Comparison of ENCODE assay signal across 17 cellular contexts in genomic region chr3:177356113-177356512, GRCh38.
DNase-seq lines count a peak whose midpoint lies in the region; ATAC-seq and TF ChIP-seq lines count a peak whose summit lies in the region.
"Had no signal": no experiment of that assay in that cellular context is flagged by ENCODE, and none has a peak within 500 bp of the region (broad histone marks: within the 10 kb centered on the region; RNA-seq: fewer than 3 reads in every experiment).

No MANE protein-coding gene starts in this region.

- H3K27me3 ChIP-seq in mesendoderm (ENCODE audit: insufficient read depth, low read length, poor library complexity) (no peaks in the 10 kb centered on the region), thoracic aorta (replicated peaks; ENCODE audit: insufficient read depth) (no peaks in the 10 kb centered on the region)
- H3K27me3 ChIP-seq: MG63 had no signal

- TF ChIP-seq CTCF in thoracic aorta (IDR thresholded peaks at IDR 0.05), result no peak

- peak overlapping the region; percentile 47 for H2BK120ac ChIP-seq in mesendoderm (ENCODE audit: low read depth, low read length)

- H2BK15ac ChIP-seq in mesendoderm (replicated peaks; ENCODE audit: low read depth), result no peak overlapping the region

- H3K4me1 ChIP-seq in mesendoderm (ENCODE audit: control insufficient read depth, low read depth, low read length), result peaks cover 26% of the 10 kb centered on the region
- H3K4me1 ChIP-seq in thoracic aorta (ENCODE audit: control insufficient read depth in 1 of 2, low read depth in 2 of 2), result peaks cover 28 to 61% of the 10 kb centered on the region in 2 donors

- H3K4me2 ChIP-seq in mesendoderm (ENCODE audit: low read length), result no peak overlapping the region

- H3K4me3 ChIP-seq in mesendoderm (ENCODE audit: low read length) (no peak overlapping the region), thoracic aorta (no peak overlapping the region)
- H3K4me3 ChIP-seq: MG63 had no signal

- H3K27me3 Mint-ChIP-seq in activated CD4-positive, alpha-beta memory T cell treated with anti-CD3 and anti-CD28 coated beads for 36 hours, result no peaks in the 10 kb centered on the region
- H3K27me3 Mint-ChIP-seq in activated CD4-positive, alpha-beta memory T cell treated with anti-CD3 and anti-CD28 coated beads, Interleukin-2, amount 10 ng/mL, durations not matched to agents 7 days and 5 days, result no peaks in the 10 kb centered on the region
- no peaks in the 10 kb centered on the region for H3K27me3 Mint-ChIP-seq in activated naive CD8-positive, alpha-beta T cell

- POLR2A ChIA-PET in activated CD4-positive, alpha-beta memory T cell treated with anti-CD3 and anti-CD28 coated beads for 36 hours (lab: Charles Lee), result no interaction called here
- POLR2A ChIA-PET in activated CD4-positive, alpha-beta memory T cell treated with anti-CD3 and anti-CD28 coated beads, Interleukin-2, amount 10 ng/mL, durations not matched to agents 7 days and 5 days (lab: Charles Lee), result interaction anchor here (1.4 to 8.8 kb wide), 3 partner anchors 10 to 158 kb away, joined by 3 to 374 read pairs (median 36); partner anchors contain the start of gene TBL1XR1

- no peak overlapping the region for H4K5ac ChIP-seq in mesendoderm (ENCODE audit: low read length)

- H3K36me3 ChIP-seq in mesendoderm (ENCODE audit: control insufficient read depth, insufficient read depth, low read length) (no peaks in the 10 kb centered on the region), thoracic aorta (no peaks in the 10 kb centered on the region)
- H3K36me3 ChIP-seq: MG63, WERI-Rb-1 had no signal

- no CpG with 5 or more reads among the region's 3 CpGs for WGBS in mesendoderm (ENCODE audit: extremely low coverage, insufficient coverage, low lambda C conversion rate)

- H3K4ac ChIP-seq in mesendoderm (ENCODE audit: low read depth, low read length), result peak overlapping the region; percentile 62

- H4K8ac ChIP-seq in mesendoderm (ENCODE audit: low read depth, low read length), result no peak overlapping the region

- peak overlapping the region; percentile 70 for H2AK5ac ChIP-seq in mesendoderm (ENCODE audit: low read length)

- H3K27ac ChIP-seq in mesendoderm (ENCODE audit: low read depth, low read length) (peak overlapping the region; percentile 99), thoracic aorta (peak overlapping the region; percentile 24 to 88)
- H3K27ac ChIP-seq: WERI-Rb-1 had no signal

- H2BK5ac ChIP-seq in mesendoderm (ENCODE audit: low read length), result peak overlapping the region; percentile 93

- H3K79me2 ChIP-seq in mesendoderm (ENCODE audit: control insufficient read depth, insufficient read depth, low read length), result no peaks in the 10 kb centered on the region

- no peaks in the 10 kb centered on the region for H3K9me3 Mint-ChIP-seq in activated CD4-positive, alpha-beta memory T cell treated with anti-CD3 and anti-CD28 coated beads for 36 hours
- no peaks in the 10 kb centered on the region for H3K9me3 Mint-ChIP-seq in activated CD4-positive, alpha-beta memory T cell treated with anti-CD3 and anti-CD28 coated beads, Interleukin-2, amount 10 ng/mL, durations not matched to agents 7 days and 5 days
- no peaks in the 10 kb centered on the region for H3K9me3 Mint-ChIP-seq in activated naive CD8-positive, alpha-beta T cell (ENCODE audit: low read depth)

- H3K79me1 ChIP-seq in mesendoderm (ENCODE audit: low read length), result no peaks in the 10 kb centered on the region

- H3K56ac ChIP-seq in mesendoderm (ENCODE audit: low read length), result peak overlapping the region; percentile 65

- ATAC-seq in thoracic aorta (ENCODE audit: insufficient number of reproducible peaks, low FRiP score, low read depth), result no peak
- ATAC-seq: right cardiac atrium had no signal

- CTCF ChIA-PET in activated CD4-positive, alpha-beta memory T cell treated with anti-CD3 and anti-CD28 coated beads for 36 hours (lab: Charles Lee), result no interaction called here
- CTCF ChIA-PET in activated CD4-positive, alpha-beta memory T cell treated with anti-CD3 and anti-CD28 coated beads, Interleukin-2, amount 10 ng/mL, durations not matched to agents 7 days and 5 days (lab: Charles Lee), result no interaction called here

- H3K9ac ChIP-seq in mesendoderm (ENCODE audit: low read length), result no peak overlapping the region

- H3K27ac Mint-ChIP-seq in activated CD4-positive, alpha-beta memory T cell treated with anti-CD3 and anti-CD28 coated beads for 36 hours, result peak overlapping the region; percentile 3
- no peak overlapping the region for H3K27ac Mint-ChIP-seq in activated CD4-positive, alpha-beta memory T cell treated with anti-CD3 and anti-CD28 coated beads, Interleukin-2, amount 10 ng/mL, durations not matched to agents 7 days and 5 days
- peak overlapping the region; percentile 74 for H3K27ac Mint-ChIP-seq in activated naive CD8-positive, alpha-beta T cell

- no peak for DNase-seq in activated CD4-positive, alpha-beta memory T cell treated with anti-CD3 and anti-CD28 coated beads for 36 hours
- no peak for DNase-seq in activated CD4-positive, alpha-beta memory T cell treated with anti-CD3 and anti-CD28 coated beads, Interleukin-2, amount 10 ng/mL, durations not matched to agents 7 days and 5 days
- DNase-seq in mesendoderm (no peak), thoracic aorta (ENCODE audit: low spot score) (no peak), NCI-H510A (lab: John Stamatoyannopoulos, UW) (no peak), mesenteric fat pad (ENCODE audit: low spot score) (no peak)
- DNase-seq in effector CD4-positive, alpha-beta T cell, result no peak
- DNase-seq: COR-L47; cortex of kidney; GF-D8; GOT3; MG63; NK-92 treated with Interleukin-12 subunit alpha and Interleukin-12 subunit beta, amount 100 ng/mL, for 24 hours; right cardiac atrium; SK-N-SH; WERI-Rb-1 had no signal

- no peaks in the 10 kb centered on the region for H3K9me3 ChIP-seq in thoracic aorta
- H3K9me3 ChIP-seq: MG63, SK-N-SH had no signal

- intact Hi-C loops in activated CD4-positive, alpha-beta memory T cell treated with anti-CD3 and anti-CD28 coated beads for 36 hours (cut with micrococcal nuclease), result loop anchor here (5.0 kb wide), 1 partner anchor 241 kb away; no protein-coding TSS in a partner anchor

- no peak overlapping the region for H3K4me3 Mint-ChIP-seq in activated CD4-positive, alpha-beta memory T cell treated with anti-CD3 and anti-CD28 coated beads for 36 hours
- no peak overlapping the region for H3K4me3 Mint-ChIP-seq in activated CD4-positive, alpha-beta memory T cell treated with anti-CD3 and anti-CD28 coated beads, Interleukin-2, amount 10 ng/mL, durations not matched to agents 7 days and 5 days
- no peak overlapping the region for H3K4me3 Mint-ChIP-seq in activated naive CD8-positive, alpha-beta T cell

- no peaks in the 10 kb centered on the region for H3K36me3 Mint-ChIP-seq in activated CD4-positive, alpha-beta memory T cell treated with anti-CD3 and anti-CD28 coated beads for 36 hours
- H3K36me3 Mint-ChIP-seq in activated CD4-positive, alpha-beta memory T cell treated with anti-CD3 and anti-CD28 coated beads, Interleukin-2, amount 10 ng/mL, durations not matched to agents 7 days and 5 days (ENCODE audit: low read depth), result no peaks in the 10 kb centered on the region
- no peaks in the 10 kb centered on the region for H3K36me3 Mint-ChIP-seq in activated naive CD8-positive, alpha-beta T cell

- no peak overlapping the region for H3K23ac ChIP-seq in mesendoderm (ENCODE audit: low read length)

- peaks cover 64% of the 10 kb centered on the region for H3K4me1 Mint-ChIP-seq in activated CD4-positive, alpha-beta memory T cell treated with anti-CD3 and anti-CD28 coated beads for 36 hours (ENCODE audit: low read depth)
- H3K4me1 Mint-ChIP-seq in activated CD4-positive, alpha-beta memory T cell treated with anti-CD3 and anti-CD28 coated beads, Interleukin-2, amount 10 ng/mL, durations not matched to agents 7 days and 5 days, result peaks cover 43% of the 10 kb centered on the region
- peaks cover 67% of the 10 kb centered on the region for H3K4me1 Mint-ChIP-seq in activated naive CD8-positive, alpha-beta T cell (ENCODE audit: low read depth)

- peak overlapping the region; percentile 92 for H3K18ac ChIP-seq in mesendoderm (ENCODE audit: low read length)
